Comparison of ENCODE assay signal across 1 cellular context in genomic region chr2:70795164-70795995, GRCh38.
TF ChIP-seq lines count a peak whose summit lies in the region.

No MANE protein-coding gene starts in this region.

TF ChIP-seq in WTC11, 78 proteins besides CTCF, POLR2A, EP300 and RAD21 (continued from another document):
- TF ChIP-seq ZNF423 (CRISPR knock-in tag; IDR thresholded peaks at IDR 0.05): no peak
- no peak for TF ChIP-seq ARID4B (CRISPR knock-in tag; IDR thresholded peaks at IDR 0.05; ENCODE audit: borderline replicate concordance)
